ENCODE assay signal across 19 cellular contexts in the genomic region with DNA sequence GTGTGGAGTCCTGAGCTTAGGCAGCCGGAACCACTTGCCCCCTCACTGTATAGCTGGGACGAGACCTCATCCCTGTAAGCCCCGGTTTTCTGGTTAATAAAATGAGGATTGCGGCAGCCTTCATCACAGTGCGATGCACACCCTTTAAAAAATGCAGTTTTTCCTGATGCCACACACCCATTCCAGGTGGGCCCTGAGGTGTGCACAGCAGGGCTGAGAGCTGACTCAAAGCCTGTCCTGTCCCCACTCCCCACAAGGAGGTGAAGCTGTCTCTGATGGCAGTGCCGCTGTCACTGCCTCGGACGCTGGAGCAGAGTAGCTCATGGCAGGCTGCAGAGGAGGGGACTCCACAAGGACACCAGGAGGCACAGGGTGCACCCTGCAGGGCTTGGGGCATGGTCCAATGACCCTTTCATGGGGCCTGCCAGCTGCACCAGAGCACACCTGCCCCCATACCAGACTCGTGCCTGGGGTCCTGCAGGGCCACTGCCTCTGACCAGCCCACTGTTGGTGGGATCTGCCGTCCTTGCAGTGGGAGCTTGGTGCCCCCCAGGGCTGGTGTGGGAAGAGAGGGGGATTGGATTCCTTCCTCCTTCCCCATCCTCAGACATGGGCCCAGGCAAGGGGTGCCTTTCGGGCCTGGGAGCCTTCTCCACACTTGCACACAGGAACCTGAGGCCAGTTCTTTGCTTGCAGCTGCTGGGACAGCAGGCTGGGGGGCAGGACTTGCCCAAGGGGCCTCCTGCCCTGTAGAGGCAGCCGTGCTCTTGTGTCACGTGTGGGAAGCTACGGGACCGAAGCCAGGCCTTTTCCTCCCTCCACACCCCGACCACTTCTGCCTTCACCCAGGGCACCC. TPM values are rescaled to one million over a fixed set of nuclear protein-coding genes. Genes with fewer than 3 reads are reported as not detected.
DNase-seq lines count a peak whose midpoint lies in the region; ATAC-seq and TF ChIP-seq lines count a peak whose summit lies in the region.
"Had no signal": no experiment of that assay in that cellular context is flagged by ENCODE, and none has a peak within 500 bp of the region (broad histone marks: within the 10 kb centered on the region; RNA-seq: fewer than 3 reads in every experiment).

No MANE protein-coding gene starts in this region.

- H3K4me1 Mint-ChIP-seq in activated naive CD8-positive, alpha-beta T cell treated with anti-CD3 and anti-CD28 coated beads for 36 hours = peaks cover 6% of the 10 kb centered on the region
- H3K4me1 Mint-ChIP-seq in activated naive CD8-positive, alpha-beta T cell treated with anti-CD3 and anti-CD28 coated beads, Interleukin-2, amount 50 U/mL, for 24 hours = peaks cover 2% of the 10 kb centered on the region
- peaks cover 36% of the 10 kb centered on the region for H3K4me1 Mint-ChIP-seq in mesothelial cell of epicardium
- peaks cover 9% of the 10 kb centered on the region for H3K4me1 Mint-ChIP-seq in type B pancreatic cell (ENCODE audit: unreplicated experiment)
- H3K4me1 Mint-ChIP-seq in activated CD4-positive, alpha-beta memory T cell treated with anti-CD3 and anti-CD28 coated beads for 36 hours (ENCODE audit: low read depth) = peaks cover 11% of the 10 kb centered on the region

- 44 to 77% methylated on average over 7 to 14 of the region's 16 CpGs for WGBS in tibial nerve, 2 donors

- H3K27me3 ChIP-seq in tibial nerve = no peaks in the 10 kb centered on the region

- H3K4me1 ChIP-seq in tibial nerve = peaks cover 0 to 59% (median 20%) of the 10 kb centered on the region in 4 donors

- POLR2A ChIA-PET in activated CD4-positive, alpha-beta memory T cell treated with anti-CD3 and anti-CD28 coated beads for 36 hours (lab: Charles Lee) = no interaction called here

- H3K36me3 Mint-ChIP-seq in activated naive CD8-positive, alpha-beta T cell treated with anti-CD3 and anti-CD28 coated beads for 36 hours = no peaks in the 10 kb centered on the region
- no peaks in the 10 kb centered on the region for H3K36me3 Mint-ChIP-seq in activated naive CD8-positive, alpha-beta T cell treated with anti-CD3 and anti-CD28 coated beads, Interleukin-2, amount 50 U/mL, for 24 hours (ENCODE audit: low read depth)
- H3K36me3 Mint-ChIP-seq in mesothelial cell of epicardium (no peaks in the 10 kb centered on the region), type B pancreatic cell (no peaks in the 10 kb centered on the region)
- no peaks in the 10 kb centered on the region for H3K36me3 Mint-ChIP-seq in activated CD4-positive, alpha-beta memory T cell treated with anti-CD3 and anti-CD28 coated beads for 36 hours
- H3K36me3 Mint-ChIP-seq: stimulated activated effector memory CD8-positive, alpha-beta T cell treated with anti-CD3 and anti-CD28 coated beads, Interleukin-12 subunit alpha, Interleukin-12 subunit beta, amount 100 ng/mL, for 72 hours had no signal

- H3K27ac Mint-ChIP-seq in activated naive CD8-positive, alpha-beta T cell treated with anti-CD3 and anti-CD28 coated beads for 36 hours = no peak overlapping the region
- H3K27ac Mint-ChIP-seq in activated naive CD8-positive, alpha-beta T cell treated with anti-CD3 and anti-CD28 coated beads, Interleukin-2, amount 50 U/mL, for 24 hours = no peak overlapping the region
- peak overlapping the region; percentile 81 for H3K27ac Mint-ChIP-seq in mesothelial cell of epicardium
- peak overlapping the region; percentile 100 for H3K27ac Mint-ChIP-seq in type B pancreatic cell
- no peak overlapping the region for H3K27ac Mint-ChIP-seq in activated CD4-positive, alpha-beta memory T cell treated with anti-CD3 and anti-CD28 coated beads for 36 hours
- H3K27ac Mint-ChIP-seq: stimulated activated effector memory CD8-positive, alpha-beta T cell treated with anti-CD3 and anti-CD28 coated beads, Interleukin-12 subunit alpha, Interleukin-12 subunit beta, amount 100 ng/mL, for 72 hours had no signal

- intact Hi-C loops in activated CD4-positive, alpha-beta memory T cell treated with anti-CD3 and anti-CD28 coated beads for 36 hours (cut with micrococcal nuclease) = no loop called here

- TF ChIP-seq POLR2A in tibial nerve (IDR thresholded peaks at IDR 0.05) = no peak

- DNase-seq in activated naive CD8-positive, alpha-beta T cell treated with anti-CD3 and anti-CD28 coated beads for 36 hours = peak; percentile 0
- DNase-seq in activated naive CD8-positive, alpha-beta T cell treated with anti-CD3 and anti-CD28 coated beads, Interleukin-2, amount 50 U/mL, for 24 hours = no peak
- DNase-seq in epithelial cell of prostate (ENCODE audit: low read depth, low spot score) (no peak), mesothelial cell of epicardium (ENCODE audit: low spot score in 2 of 2, unreplicated experiment in 2 of 2) (no peak), type B pancreatic cell (ENCODE audit: extremely low spot score, unreplicated experiment) (no peak), tibial nerve (ENCODE audit: low spot score in 2 of 2) (no peak), T1000 (lab: John Stamatoyannopoulos, UW) (no peak)
- DNase-seq in activated CD4-positive, alpha-beta memory T cell treated with anti-CD3 and anti-CD28 coated beads for 36 hours = no peak
- DNase-seq: 8988T, amniotic stem cell, GDM1, MM.1S, NCI-H187 treated with DMSO at 0.1 percent for 48 hours, NCI-H510A, SIG-M5 had no signal

- H3K9me3 ChIP-seq in tibial nerve = no peaks in the 10 kb centered on the region
- H3K9me3 ChIP-seq: esophagus muscularis mucosa had no signal

- CTCF ChIA-PET in activated CD4-positive, alpha-beta memory T cell treated with anti-CD3 and anti-CD28 coated beads for 36 hours (lab: Charles Lee) = interaction anchor here (0.8 kb wide), 1 partner anchor 57 kb away, joined by 3 read pairs; no protein-coding TSS in a partner anchor

- H3K27ac ChIP-seq in epithelial cell of prostate (peak overlapping the region; percentile 76), tibial nerve (peak overlapping the region in 1 of 4 donors; percentile 13)
- H3K27ac ChIP-seq: esophagus muscularis mucosa had no signal

- no peak for ATAC-seq in activated naive CD8-positive, alpha-beta T cell treated with anti-CD3 and anti-CD28 coated beads, Interleukin-2, amount 50 U/mL, for 24 hours
- ATAC-seq: activated CD4-positive, CD25-positive, alpha-beta regulatory T cell treated with anti-CD3 and anti-CD28 coated beads, Interleukin-2, amount 50 U/mL, for 24 hours; GM12878; stimulated activated effector memory CD8-positive, alpha-beta T cell treated with anti-CD3 and anti-CD28 coated beads, Interleukin-12 subunit alpha, Interleukin-12 subunit beta, amount 100 ng/mL, for 72 hours had no signal

- H3K9me3 Mint-ChIP-seq in activated naive CD8-positive, alpha-beta T cell treated with anti-CD3 and anti-CD28 coated beads for 36 hours = no peaks in the 10 kb centered on the region
- H3K9me3 Mint-ChIP-seq in activated naive CD8-positive, alpha-beta T cell treated with anti-CD3 and anti-CD28 coated beads, Interleukin-2, amount 50 U/mL, for 24 hours = no peaks in the 10 kb centered on the region
- no peaks in the 10 kb centered on the region for H3K9me3 Mint-ChIP-seq in mesothelial cell of epicardium
- no peaks in the 10 kb centered on the region for H3K9me3 Mint-ChIP-seq in type B pancreatic cell
- H3K9me3 Mint-ChIP-seq in activated CD4-positive, alpha-beta memory T cell treated with anti-CD3 and anti-CD28 coated beads for 36 hours = no peaks in the 10 kb centered on the region
- H3K9me3 Mint-ChIP-seq: stimulated activated effector memory CD8-positive, alpha-beta T cell treated with anti-CD3 and anti-CD28 coated beads, Interleukin-12 subunit alpha, Interleukin-12 subunit beta, amount 100 ng/mL, for 72 hours had no signal

- H3K36me3 ChIP-seq in tibial nerve = peaks cover 0 to 43% (median 0%) of the 10 kb centered on the region in 3 donors

- no peak overlapping the region for H3K4me3 ChIP-seq in tibial nerve
- H3K4me3 ChIP-seq: esophagus muscularis mucosa, GM12878 had no signal

- no peak for TF ChIP-seq EP300 in tibial nerve (IDR thresholded peaks at IDR 0.05)

- peaks cover 28% of the 10 kb centered on the region for H3K27me3 Mint-ChIP-seq in activated naive CD8-positive, alpha-beta T cell treated with anti-CD3 and anti-CD28 coated beads for 36 hours
- peaks cover 24% of the 10 kb centered on the region for H3K27me3 Mint-ChIP-seq in activated naive CD8-positive, alpha-beta T cell treated with anti-CD3 and anti-CD28 coated beads, Interleukin-2, amount 50 U/mL, for 24 hours
- H3K27me3 Mint-ChIP-seq in mesothelial cell of epicardium (ENCODE audit: low read depth) (peaks cover 13% of the 10 kb centered on the region), type B pancreatic cell (peaks cover 11% of the 10 kb centered on the region)
- H3K27me3 Mint-ChIP-seq in activated CD4-positive, alpha-beta memory T cell treated with anti-CD3 and anti-CD28 coated beads for 36 hours = peaks cover 18% of the 10 kb centered on the region

- TF ChIP-seq CTCF in mesothelial cell of epicardium (IDR thresholded peaks at IDR 0.05; ENCODE audit: unreplicated experiment) (no peak), type B pancreatic cell (conservative IDR thresholded peaks at IDR 0.05) (no peak), tibial nerve (IDR thresholded peaks at IDR 0.05) (no peak)

- no peak overlapping the region for H3K4me3 Mint-ChIP-seq in activated naive CD8-positive, alpha-beta T cell treated with anti-CD3 and anti-CD28 coated beads for 36 hours
- H3K4me3 Mint-ChIP-seq in activated naive CD8-positive, alpha-beta T cell treated with anti-CD3 and anti-CD28 coated beads, Interleukin-2, amount 50 U/mL, for 24 hours = no peak overlapping the region
- H3K4me3 Mint-ChIP-seq in mesothelial cell of epicardium (no peak overlapping the region), type B pancreatic cell (peak overlapping the region; percentile 90)
- no peak overlapping the region for H3K4me3 Mint-ChIP-seq in activated CD4-positive, alpha-beta memory T cell treated with anti-CD3 and anti-CD28 coated beads for 36 hours
- H3K4me3 Mint-ChIP-seq: stimulated activated effector memory CD8-positive, alpha-beta T cell treated with anti-CD3 and anti-CD28 coated beads, Interleukin-12 subunit alpha, Interleukin-12 subunit beta, amount 100 ng/mL, for 72 hours had no signal

RNA-seq across cellular contexts. Expression of a gene that starts 22.8 kb away (rescaled TPM):
- total RNA-seq in activated naive CD8-positive, alpha-beta T cell treated with anti-CD3 and anti-CD28 coated beads for 36 hours = 1 to 10 TPM in 1 of 2 experiments, under 1 TPM in 1; 0.64 to 1.3 TPM
- total RNA-seq in mesothelial cell of epicardium (86.1 to 89.7 TPM (median 88.0 TPM) in 3 replicates), type B pancreatic cell (ENCODE audit: low replicate concordance) (58.0 and 78.0 TPM in 2 replicates), tibial nerve (100 to 1,000 TPM; 117 to 153 (median 144) TPM)
- 1 to 10 TPM; 4.7 to 4.9 TPM for total RNA-seq in activated CD4-positive, alpha-beta memory T cell treated with anti-CD3 and anti-CD28 coated beads for 36 hours

Comparison
In these comparisons a context has a peak if more than half of its experiments do, and no peak if none do; other contexts are left out.
1. H3K27ac Mint-ChIP-seq: peak in mesothelial cell of epicardium (single experiment) and type B pancreatic cell (single experiment); none in activated naive CD8-positive, alpha-beta T cell treated with anti-CD3 and anti-CD28 coated beads for 36 hours (single experiment), activated naive CD8-positive, alpha-beta T cell treated with anti-CD3 and anti-CD28 coated beads, Interleukin-2, amount 50 U/mL, for 24 hours (single experiment) and activated CD4-positive, alpha-beta memory T cell treated with anti-CD3 and anti-CD28 coated beads for 36 hours (single experiment).